In the genomic region with DNA sequence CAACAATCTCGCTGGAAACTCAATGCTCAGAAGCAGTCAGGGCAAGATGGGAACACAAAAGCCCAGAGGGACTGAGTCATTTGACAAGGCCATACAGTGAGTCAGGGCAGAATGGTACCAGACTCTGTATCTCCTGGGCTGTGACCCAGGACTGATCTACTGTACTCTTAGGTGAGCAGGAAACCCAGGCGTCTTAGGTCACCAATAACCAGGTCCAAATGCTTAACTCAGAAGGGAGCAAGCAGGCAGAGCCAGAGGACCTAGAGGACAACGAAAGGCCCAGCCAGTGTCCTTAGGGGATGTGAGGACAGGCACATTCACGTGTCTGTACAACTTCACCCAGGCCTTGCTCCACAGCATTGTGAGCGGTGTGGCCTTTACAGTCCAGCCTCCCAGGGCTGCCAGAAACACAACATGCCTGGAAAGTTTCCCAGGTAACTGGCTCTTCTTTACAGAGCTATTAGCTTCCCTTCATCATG, we compare ENCODE assay signal across 10 cellular contexts.
A peak's percentile ranks its signal among the peaks of the same experiment; 100 is the strongest.
DNase-seq lines count a peak whose midpoint lies in the region; ATAC-seq and TF ChIP-seq lines count a peak whose summit lies in the region.
"Had no signal": no experiment of that assay in that cellular context is flagged by ENCODE, and none has a peak within 500 bp of the region (broad histone marks: within the 10 kb centered on the region; RNA-seq: fewer than 3 reads in every experiment).

No MANE protein-coding gene starts in this region.

- peak overlapping the region; percentile 79 for H3K27ac ChIP-seq in psoas muscle
- no peak overlapping the region for H3K27ac ChIP-seq in suprapubic skin

- no peak for TF ChIP-seq EP300 in suprapubic skin (IDR thresholded peaks at IDR 0.05)

- no peak for TF ChIP-seq CTCF in activated CD8-positive, alpha-beta T cell treated with anti-CD3 and anti-CD28 coated beads for 36 hours (IDR thresholded peaks at IDR 0.05)
- TF ChIP-seq CTCF in foreskin fibroblast (IDR thresholded peaks at IDR 0.05; ENCODE audit: low read depth, low read length), result no peak
- no peak for TF ChIP-seq CTCF in psoas muscle (IDR thresholded peaks at IDR 0.05)
- no peak for TF ChIP-seq CTCF in suprapubic skin (IDR thresholded peaks at IDR 0.05)

- H3K36me3 ChIP-seq in psoas muscle (ENCODE audit: insufficient read depth in 1 of 2, low read depth in 1 of 2) (no peaks in the 10 kb centered on the region), suprapubic skin (no peaks in the 10 kb centered on the region)

- CTCF ChIA-PET in activated CD8-positive, alpha-beta T cell treated with anti-CD3 and anti-CD28 coated beads for 36 hours (lab: Charles Lee), result interaction anchor here (1.5 kb wide), 1 partner anchor 188 kb away, joined by 4 read pairs; no protein-coding TSS in a partner anchor

- H3K4me1 ChIP-seq in psoas muscle (peaks cover 37% of the 10 kb centered on the region), suprapubic skin (peaks cover 15% of the 10 kb centered on the region)

- H3K27me3 ChIP-seq in psoas muscle (ENCODE audit: insufficient read depth in 3 of 3, low read length in 2 of 3), result no peaks in the 10 kb centered on the region
- no peaks in the 10 kb centered on the region for H3K27me3 ChIP-seq in suprapubic skin

- H3K4me1 Mint-ChIP-seq in activated CD8-positive, alpha-beta T cell treated with anti-CD3 and anti-CD28 coated beads for 36 hours (ENCODE audit: low read depth), result peaks cover 29% of the 10 kb centered on the region

- intact Hi-C loops in activated CD8-positive, alpha-beta T cell treated with anti-CD3 and anti-CD28 coated beads for 36 hours (cut with micrococcal nuclease), result no loop called here
- intact Hi-C loops in psoas muscle (cut with DNase I), result loop anchor here in 1 of 2 donors (2.0 kb wide), 1 partner anchor 100 kb away; the partner anchor contains the start of gene PITPNM2

- no peaks in the 10 kb centered on the region for H3K9me3 Mint-ChIP-seq in activated CD8-positive, alpha-beta T cell treated with anti-CD3 and anti-CD28 coated beads for 36 hours

- POLR2A ChIA-PET in activated CD8-positive, alpha-beta T cell treated with anti-CD3 and anti-CD28 coated beads for 36 hours (lab: Charles Lee), result interaction anchor here (1.2 kb wide), 1 partner anchor 25 kb away, joined by 6 read pairs; no protein-coding TSS in a partner anchor

- peak; percentile 81 for ATAC-seq in activated CD8-positive, alpha-beta T cell treated with anti-CD3 and anti-CD28 coated beads for 36 hours
- peak; percentile 94 to 97 (median 95) for ATAC-seq in psoas muscle

- H3K27me3 Mint-ChIP-seq in activated CD8-positive, alpha-beta T cell treated with anti-CD3 and anti-CD28 coated beads for 36 hours, result no peaks in the 10 kb centered on the region

- H3K4me3 ChIP-seq in foreskin fibroblast (ENCODE audit: low read depth in 1 of 2, low read length in 2 of 2) (no peak overlapping the region), psoas muscle (no peak overlapping the region), suprapubic skin (no peak overlapping the region)

- H3K36me3 Mint-ChIP-seq in activated CD8-positive, alpha-beta T cell treated with anti-CD3 and anti-CD28 coated beads for 36 hours (ENCODE audit: low read depth), result no peaks in the 10 kb centered on the region

- no peak overlapping the region for H3K4me3 Mint-ChIP-seq in activated CD8-positive, alpha-beta T cell treated with anti-CD3 and anti-CD28 coated beads for 36 hours

- WGBS in psoas muscle, 3 donors, result 22 to 34% (median 32%) methylated on average over 5 of the region's 5 CpGs
- 60% methylated on average over 2 of the region's 5 CpGs for WGBS in suprapubic skin

- peak overlapping the region; percentile 27 for H3K27ac Mint-ChIP-seq in activated CD8-positive, alpha-beta T cell treated with anti-CD3 and anti-CD28 coated beads for 36 hours

- no peak for TF ChIP-seq POLR2A in suprapubic skin (IDR thresholded peaks at IDR 0.05)

- H3K9me3 ChIP-seq in psoas muscle (no peaks in the 10 kb centered on the region), suprapubic skin (no peaks in the 10 kb centered on the region)

- DNase-seq in GM03348 (ENCODE audit: low spot score) (peak; percentile 64), foreskin fibroblast (peak; percentile 62 to 71), psoas muscle (peak in 1 of 2 donors; percentile 68), suprapubic skin (ENCODE audit: low spot score in 2 of 2) (no peak), T-helper 9 cell (no peak), NCI-H1417 treated with DMSO at 0.1 percent for 48 hours (lab: John Stamatoyannopoulos, UW) (no peak), NCI-H524 (lab: John Stamatoyannopoulos, UW) (no peak)
- no peak for DNase-seq in activated CD8-positive, alpha-beta T cell treated with anti-CD3 and anti-CD28 coated beads for 36 hours
- DNase-seq: GF-D8, NCI-H774 had no signal

Comparison
In these comparisons a context has a peak if more than half of its experiments do, and no peak if none do; other contexts are left out.
1. DNase-seq: peak in GM03348 (single experiment) and foreskin fibroblast (2 of 2); none in activated CD8-positive, alpha-beta T cell treated with anti-CD3 and anti-CD28 coated beads for 36 hours (single experiment), suprapubic skin (0 of 2), T-helper 9 cell (single experiment), NCI-H1417 treated with DMSO at 0.1 percent for 48 hours (single experiment) and NCI-H524 (0 of 2).